In the genomic region with DNA sequence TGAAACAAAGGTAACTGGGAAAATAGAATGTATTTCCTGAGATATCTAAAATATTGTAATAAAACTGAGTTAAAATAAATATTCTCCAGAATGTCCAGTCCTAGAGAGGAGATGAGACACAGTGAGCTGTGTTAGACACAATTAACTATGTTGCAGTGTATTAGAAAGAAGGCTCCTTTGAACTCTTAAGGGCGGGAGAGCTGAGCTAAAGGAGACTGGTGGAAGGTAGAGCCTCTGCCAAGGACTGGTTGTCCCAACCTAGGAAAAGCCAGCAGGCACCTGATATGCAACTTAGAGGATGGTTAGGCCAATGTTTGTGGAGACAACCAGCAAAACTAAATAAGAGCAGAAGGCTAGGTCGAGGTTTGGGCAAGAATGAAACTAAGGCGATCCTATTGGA, we compare ENCODE assay signal across 1 cellular context.
TF ChIP-seq lines count a peak whose summit lies in the region.

No MANE protein-coding gene starts in this region.

TF ChIP-seq in HEK293, 187 proteins besides CTCF, POLR2A, EP300 and RAD21 (continued from another document):
- TF ChIP-seq, protein P1, sequence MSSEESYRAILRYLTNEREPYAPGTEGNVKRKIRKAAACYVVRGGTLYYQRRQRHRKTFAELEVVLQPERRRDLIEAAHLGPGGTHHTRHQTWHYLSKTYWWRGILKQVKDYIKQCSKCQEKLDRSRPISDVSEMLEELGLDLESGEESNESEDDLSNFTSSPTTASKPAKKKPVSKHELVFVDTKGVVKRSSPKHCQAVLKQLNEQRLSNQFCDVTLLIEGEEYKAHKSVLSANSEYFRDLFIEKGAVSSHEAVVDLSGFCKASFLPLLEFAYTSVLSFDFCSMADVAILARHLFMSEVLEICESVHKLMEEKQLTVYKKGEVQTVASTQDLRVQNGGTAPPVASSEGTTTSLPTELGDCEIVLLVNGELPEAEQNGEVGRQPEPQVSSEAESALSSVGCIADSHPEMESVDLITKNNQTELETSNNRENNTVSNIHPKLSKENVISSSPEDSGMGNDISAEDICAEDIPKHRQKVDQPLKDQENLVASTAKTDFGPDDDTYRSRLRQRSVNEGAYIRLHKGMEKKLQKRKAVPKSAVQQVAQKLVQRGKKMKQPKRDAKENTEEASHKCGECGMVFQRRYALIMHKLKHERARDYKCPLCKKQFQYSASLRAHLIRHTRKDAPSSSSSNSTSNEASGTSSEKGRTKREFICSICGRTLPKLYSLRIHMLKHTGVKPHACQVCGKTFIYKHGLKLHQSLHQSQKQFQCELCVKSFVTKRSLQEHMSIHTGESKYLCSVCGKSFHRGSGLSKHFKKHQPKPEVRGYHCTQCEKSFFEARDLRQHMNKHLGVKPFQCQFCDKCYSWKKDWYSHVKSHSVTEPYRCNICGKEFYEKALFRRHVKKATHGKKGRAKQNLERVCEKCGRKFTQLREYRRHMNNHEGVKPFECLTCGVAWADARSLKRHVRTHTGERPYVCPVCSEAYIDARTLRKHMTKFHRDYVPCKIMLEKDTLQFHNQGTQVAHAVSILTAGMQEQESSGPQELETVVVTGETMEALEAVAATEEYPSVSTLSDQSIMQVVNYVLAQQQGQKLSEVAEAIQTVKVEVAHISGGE (tag by site-specific recombination; conservative IDR thresholded peaks at IDR 0.05; ENCODE audit: low read depth), result no peak
TF ChIP-seq in HEK293: peak in this region for 1.
